22 cellular contexts compared by ENCODE assay signal in the genomic region with DNA sequence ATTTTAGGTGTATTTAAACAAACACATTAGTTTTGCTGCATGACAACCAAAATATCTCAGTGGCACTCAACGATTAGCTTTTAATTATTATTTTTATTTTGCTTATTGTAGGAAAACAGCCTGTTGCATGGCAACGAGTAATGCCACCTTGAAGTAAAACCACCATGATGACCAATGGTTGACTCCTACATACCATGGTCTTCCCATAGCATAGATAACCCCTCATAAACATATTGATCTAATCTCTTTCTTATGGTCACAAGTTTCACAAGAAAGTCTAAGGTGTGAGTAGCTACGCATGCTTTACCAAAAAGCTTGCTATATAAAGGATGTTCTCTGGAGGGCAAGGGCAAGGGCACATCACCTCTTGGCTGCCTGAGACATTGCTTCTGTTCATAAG.
DNase-seq lines count a peak whose midpoint lies in the region; ATAC-seq and TF ChIP-seq lines count a peak whose summit lies in the region.
"Had no signal": no experiment of that assay in that cellular context is flagged by ENCODE, and none has a peak within 500 bp of the region (broad histone marks: within the 10 kb centered on the region; RNA-seq: fewer than 3 reads in every experiment).

No MANE protein-coding gene starts in this region.

- ATAC-seq in HG03442 (IDR thresholded peaks at IDR 0.05; ENCODE audit: unreplicated experiment) = no peak
- ATAC-seq: A549, GM12878 had no signal

- in situ Hi-C loops in mammary epithelial cell (cut with MboI; ENCODE audit: low sequenced_read_pairs in 2 of 2) = no loop called here

- no peaks in the 10 kb centered on the region for H3K36me3 Mint-ChIP-seq in MCF 10A (ENCODE audit: insufficient read depth, unreplicated experiment)
- H3K36me3 Mint-ChIP-seq: CD14-positive monocyte; CD8-positive, alpha-beta memory T cell had no signal

- H3K4me2 ChIP-seq in mammary epithelial cell (ENCODE audit: insufficient read depth, low read depth, low read length) = no peak overlapping the region
- H3K4me2 ChIP-seq in trophoblast cell (ENCODE audit: low read length) = no peak overlapping the region
- H3K4me2 ChIP-seq: A549; BLaER1 treated with 17β-estradiol and CSF1 and Interleukin-3, amounts not matched to agents 10 nM and 100 nM had no signal

- POLR2A ChIA-PET in MCF 10A (lab: Yijun Ruan, JAX) = no interaction called here

- H4K20me1 ChIP-seq in mammary epithelial cell (ENCODE audit: insufficient read depth, low read length) = no peaks in the 10 kb centered on the region
- H4K20me1 ChIP-seq: BLaER1 treated with 17β-estradiol and CSF1 and Interleukin-3, amounts not matched to agents 10 nM and 100 nM had no signal

- no peak overlapping the region for H3K4me3 Mint-ChIP-seq in MCF 10A (ENCODE audit: unreplicated experiment)
- H3K4me3 Mint-ChIP-seq: CD14-positive monocyte; CD4-positive, alpha-beta T cell; CD8-positive, alpha-beta memory T cell; HFFc6 had no signal

- no peaks in the 10 kb centered on the region for H3K9me3 ChIP-seq in mammary epithelial cell (replicated peaks; ENCODE audit: insufficient read depth, low read length)
- no peaks in the 10 kb centered on the region for H3K9me3 ChIP-seq in trophoblast cell (ENCODE audit: insufficient read depth, low read depth, low read length)
- H3K9me3 ChIP-seq: A549, BE2C had no signal

- no peak overlapping the region for H4K8ac ChIP-seq in trophoblast cell (ENCODE audit: low read depth, low read length)

- H3K27me3 Mint-ChIP-seq in MCF 10A (ENCODE audit: insufficient read depth, unreplicated experiment) = no peaks in the 10 kb centered on the region
- H3K27me3 Mint-ChIP-seq: CD4-positive, alpha-beta T cell; CD8-positive, alpha-beta memory T cell had no signal

- no peak overlapping the region for H2BK12ac ChIP-seq in trophoblast cell (ENCODE audit: low read length)

- no peak overlapping the region for H3K14ac ChIP-seq in trophoblast cell (ENCODE audit: low read length)

- CTCF ChIA-PET in mammary epithelial cell (lab: Charles Lee; ENCODE audit: low non-redundant PET) (no interaction called here), MCF 10A (lab: Yijun Ruan, JAX) (interaction anchor here (0.6 kb wide), 1 partner anchor 16 kb away, joined by 4 read pairs; no protein-coding TSS in a partner anchor)

- WGBS in mammary epithelial cell (ENCODE audit: low coverage, missing lambda C conversion rate) = 84% methylated on average over 3 of the region's 3 CpGs
- WGBS in trophoblast cell (ENCODE audit: extremely low coverage, insufficient coverage, insufficient read length) = no CpG with 5 or more reads among the region's 3 CpGs

- no peaks in the 10 kb centered on the region for H3K4me1 Mint-ChIP-seq in MCF 10A (ENCODE audit: insufficient read depth, unreplicated experiment)
- H3K4me1 Mint-ChIP-seq: CD14-positive monocyte; CD8-positive, alpha-beta memory T cell had no signal

- no peaks in the 10 kb centered on the region for H3K4me1 ChIP-seq in mammary epithelial cell (ENCODE audit: insufficient read depth, low read length)
- no peaks in the 10 kb centered on the region for H3K4me1 ChIP-seq in trophoblast cell (ENCODE audit: control insufficient read depth in 1 of 2, insufficient read depth in 2 of 2, low read length in 2 of 2)
- H3K4me1 ChIP-seq: A549; BE2C; BLaER1 treated with 17β-estradiol and CSF1 and Interleukin-3, amounts not matched to agents 10 nM and 100 nM; HAP-1 had no signal

- H4K12ac ChIP-seq in trophoblast cell (ENCODE audit: low read depth, low read length) = no peak overlapping the region

- peak; percentile 6 for DNase-seq in mammary epithelial cell
- no peak for DNase-seq in MCF 10A (ENCODE audit: unreplicated experiment)
- DNase-seq in amniotic epithelial cell (ENCODE audit: low read depth) = peak; percentile 56
- peak; percentile 2 for DNase-seq in kidney tubule cell (ENCODE audit: low spot score)
- DNase-seq in trophoblast cell = peak; percentile 35 to 55
- DNase-seq in A172 (ENCODE audit: low spot score) = no peak
- no peak for DNase-seq in ecto neural progenitor cell (ENCODE audit: low spot score)
- DNase-seq: AML-193; BE2C; Calu3; CD4-positive, alpha-beta T cell; CD8-positive, alpha-beta memory T cell; GDM1; GOT3 had no signal

- BruUV-seq in mammary epithelial cell (replicated peaks; lab: Mats Ljungman, UMichigan) = no TSS peak
- no TSS peak for BruUV-seq in MCF 10A (replicated peaks; lab: Mats Ljungman, UMichigan)

- H3K4me3 ChIP-seq in mammary epithelial cell (replicated peaks in 1 of 3; ENCODE audit: insufficient read depth in 1 of 3, low read depth in 2 of 3, low read length in 3 of 3) = no peak overlapping the region
- no peak overlapping the region for H3K4me3 ChIP-seq in trophoblast cell (ENCODE audit: low read depth, low read length)
- H3K4me3 ChIP-seq: A549; BLaER1 treated with 17β-estradiol and CSF1 and Interleukin-3, amounts not matched to agents 10 nM and 100 nM; GM12878; HAP-1 had no signal

- no peak overlapping the region for H2BK120ac ChIP-seq in trophoblast cell (ENCODE audit: insufficient read depth, low read length, poor library complexity)

- no peak overlapping the region for H3K18ac ChIP-seq in trophoblast cell (ENCODE audit: low read length)

- H3K9me3 Mint-ChIP-seq in MCF 10A (ENCODE audit: unreplicated experiment) = peaks cover 8% of the 10 kb centered on the region

- H2AK5ac ChIP-seq in trophoblast cell (ENCODE audit: low read length) = no peak overlapping the region

- no peak overlapping the region for H3K9ac ChIP-seq in mammary epithelial cell (ENCODE audit: insufficient read depth, low read length)
- no peak overlapping the region for H3K9ac ChIP-seq in trophoblast cell (ENCODE audit: low read length)
- H3K9ac ChIP-seq: BLaER1 treated with 17β-estradiol and CSF1 and Interleukin-3, amounts not matched to agents 10 nM and 100 nM had no signal

- no peak overlapping the region for H3K27ac Mint-ChIP-seq in MCF 10A (ENCODE audit: low read depth, unreplicated experiment)
- H3K27ac Mint-ChIP-seq: CD14-positive monocyte; CD4-positive, alpha-beta T cell; CD8-positive, alpha-beta memory T cell; HFFc6 had no signal

- H4K91ac ChIP-seq in trophoblast cell (ENCODE audit: low read depth, low read length) = no peak overlapping the region

- H3K36me3 ChIP-seq in mammary epithelial cell (ENCODE audit: insufficient read depth, low read length) (no peaks in the 10 kb centered on the region), trophoblast cell (ENCODE audit: control insufficient read depth in 1 of 2, insufficient read depth in 2 of 2, low read length in 2 of 2) (no peaks in the 10 kb centered on the region)
- H3K36me3 ChIP-seq: BE2C; BLaER1 treated with 17β-estradiol and CSF1 and Interleukin-3, amounts not matched to agents 10 nM and 100 nM; HAP-1 had no signal

- H3K79me2 ChIP-seq in mammary epithelial cell (ENCODE audit: insufficient read depth, low read length) = no peaks in the 10 kb centered on the region
- no peaks in the 10 kb centered on the region for H3K79me2 ChIP-seq in trophoblast cell (ENCODE audit: control insufficient read depth, insufficient read depth, low read length, poor library complexity)

- H3K23ac ChIP-seq in trophoblast cell (ENCODE audit: low read length) = no peak overlapping the region

- TF ChIP-seq CTCF in mammary epithelial cell (conservative IDR thresholded peaks at IDR 0.05 in 1 of 2, IDR thresholded peaks at IDR 0.05 in 1 of 2; ENCODE audit: extremely low read depth in 1 of 2, insufficient read depth in 1 of 2, low read depth in 1 of 2, low read length in 2 of 2) (no peak), MCF 10A (IDR thresholded peaks at IDR 0.05; ENCODE audit: unreplicated experiment) (no peak)

- no peak overlapping the region for H2AFZ ChIP-seq in mammary epithelial cell (ENCODE audit: low read depth, low read length)
- no peak overlapping the region for H2AFZ ChIP-seq in trophoblast cell (ENCODE audit: insufficient read depth, low read length, poor library complexity)

- no peak overlapping the region for H2BK5ac ChIP-seq in trophoblast cell (ENCODE audit: low read depth, low read length, poor library complexity)

- H3K27me3 ChIP-seq in mammary epithelial cell (ENCODE audit: insufficient read depth, low read length) = no peaks in the 10 kb centered on the region
- H3K27me3 ChIP-seq in trophoblast cell (ENCODE audit: insufficient read depth, low read length) = no peaks in the 10 kb centered on the region
- H3K27me3 ChIP-seq: BE2C; BLaER1 treated with 17β-estradiol and CSF1 and Interleukin-3, amounts not matched to agents 10 nM and 100 nM had no signal

- dilution Hi-C loops in mammary epithelial cell (cut with HindIII; ENCODE audit: low sequenced_read_pairs) = no loop called here

- H3K79me1 ChIP-seq in trophoblast cell (ENCODE audit: low read length) = no peaks in the 10 kb centered on the region

- H3K27ac ChIP-seq in mammary epithelial cell (ENCODE audit: insufficient read depth, low read depth, low read length) (no peak overlapping the region), trophoblast cell (ENCODE audit: low read depth, low read length) (no peak overlapping the region)
- H3K27ac ChIP-seq: 22Rv1; A549; BLaER1 treated with 17β-estradiol and CSF1 and Interleukin-3, amounts not matched to agents 10 nM and 100 nM had no signal

- no peak overlapping the region for H3K4ac ChIP-seq in trophoblast cell (ENCODE audit: low read depth, low read length)

- intact Hi-C loops in mammary epithelial cell (cut with micrococcal nuclease) (no loop called here), MCF 10A (cut with micrococcal nuclease) (no loop called here)

Comparison
In these comparisons a context has a peak if more than half of its experiments do, and no peak if none do; other contexts are left out.
1. DNase-seq: peak in mammary epithelial cell (single experiment), amniotic epithelial cell (single experiment), kidney tubule cell (single experiment) and trophoblast cell (2 of 2); none in MCF 10A (single experiment), A172 (single experiment) and ecto neural progenitor cell (single experiment).